In genomic region chr6:692858-693736, GRCh38 we compare ENCODE assay signal across 1 cellular context.
TF ChIP-seq lines count a peak whose summit lies in the region.

Gene EXOC2 (minus strand): TSS chr6:693139. CDS start chr6:637818, 55,321 bp downstream.

TF ChIP-seq in K562, 482 proteins besides CTCF, POLR2A, EP300 and RAD21 (continued from another document and continues in another):
- TF ChIP-seq FOXP4 (CRISPR knock-in tag; IDR thresholded peaks at IDR 0.05; ENCODE audit: borderline replicate concordance), result peak; percentile 33; the same call in 1 of the 2 replicates
- peak; percentile 50; the same call in 1 of the 2 replicates for TF ChIP-seq LCOR (CRISPR knock-in tag; IDR thresholded peaks at IDR 0.05)
- no peak for TF ChIP-seq MIER1 (IDR thresholded peaks at IDR 0.05; ENCODE audit: low read depth)
- peak; percentile 54 for TF ChIP-seq NEUROD1 (IDR thresholded peaks at IDR 0.05; ENCODE audit: borderline replicate concordance, low read depth, low read length, partially characterized antibody)
- peak; percentile 100 for TF ChIP-seq XRCC5 (IDR thresholded peaks at IDR 0.05; ENCODE audit: low read depth, low read length)
- TF ChIP-seq TCF7L2 (IDR thresholded peaks at IDR 0.05; ENCODE audit: low read depth, low read length), result peak; percentile 40; the same call in 1 of the 2 replicates
- peak; percentile 97 for TF ChIP-seq PHF8 (IDR thresholded peaks at IDR 0.05; ENCODE audit: borderline replicate concordance, low read length)
- no peak for TF ChIP-seq TGIF2 (CRISPR knock-in tag; IDR thresholded peaks at IDR 0.05)
- TF ChIP-seq ZBTB40 (IDR thresholded peaks at IDR 0.05), result peak; percentile 88
- TF ChIP-seq ZBTB40 (CRISPR knock-in tag; IDR thresholded peaks at IDR 0.05), result no peak
- no peak for TF ChIP-seq SP2 (IDR thresholded peaks at IDR 0.05; ENCODE audit: extremely low read depth, low read depth, low read length, poor library complexity, severe bottlenecking)
- no peak for TF ChIP-seq ARHGAP35 (IDR thresholded peaks at IDR 0.05; ENCODE audit: partially characterized antibody)
- 0 out of 2 replicates have a peak, but pooled peaks have one; percentile 5 for TF ChIP-seq CBFA2T2 (conservative IDR thresholded peaks at IDR 0.05)
- peak; percentile 69; the same call in 1 of the 2 replicates for TF ChIP-seq ZBTB1 (CRISPR knock-in tag; IDR thresholded peaks at IDR 0.05; ENCODE audit: borderline replicate concordance, low read depth)
- no peak for TF ChIP-seq PYGO2 (tag; IDR thresholded peaks at IDR 0.05)
- peak; percentile 97 for TF ChIP-seq ZBTB9 (CRISPR knock-in tag; IDR thresholded peaks at IDR 0.05)
- TF ChIP-seq ZSCAN29 (IDR thresholded peaks at IDR 0.05), result no peak
- no peak for TF ChIP-seq ZNF41 (CRISPR knock-in tag; conservative IDR thresholded peaks at IDR 0.05)
- TF ChIP-seq ETV5 (CRISPR knock-in tag; IDR thresholded peaks at IDR 0.05; ENCODE audit: low read depth), result peak; percentile 100
- peak; percentile 59 for TF ChIP-seq TBP (optimal IDR thresholded peaks at IDR 0.05; ENCODE audit: low read depth, low read length)
- TF ChIP-seq AFF4 (CRISPR knock-in tag; IDR thresholded peaks at IDR 0.05), result no peak
- no peak for TF ChIP-seq RFX5 (IDR thresholded peaks at IDR 0.05; ENCODE audit: low read depth, low read length)
- peak; percentile 54 for TF ChIP-seq MAX (CRISPR knock-in tag; IDR thresholded peaks at IDR 0.05)
- TF ChIP-seq ARID2 (IDR thresholded peaks at IDR 0.05), result no peak
- no peak for TF ChIP-seq NFYB (IDR thresholded peaks at IDR 0.05; ENCODE audit: extremely low read depth, insufficient read length)
- 0 out of 2 replicates have a peak, but pooled peaks have one; percentile 51 for TF ChIP-seq SAFB (IDR thresholded peaks at IDR 0.05; ENCODE audit: borderline replicate concordance, low read depth, low read length)
- TF ChIP-seq ATF1 (CRISPR knock-in tag; IDR thresholded peaks at IDR 0.05), result no peak
- TF ChIP-seq ATF1 (tag; IDR thresholded peaks at IDR 0.05), result peak; percentile 88
- TF ChIP-seq, protein P1, sequence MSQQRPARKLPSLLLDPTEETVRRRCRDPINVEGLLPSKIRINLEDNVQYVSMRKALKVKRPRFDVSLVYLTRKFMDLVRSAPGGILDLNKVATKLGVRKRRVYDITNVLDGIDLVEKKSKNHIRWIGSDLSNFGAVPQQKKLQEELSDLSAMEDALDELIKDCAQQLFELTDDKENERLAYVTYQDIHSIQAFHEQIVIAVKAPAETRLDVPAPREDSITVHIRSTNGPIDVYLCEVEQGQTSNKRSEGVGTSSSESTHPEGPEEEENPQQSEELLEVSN (IDR thresholded peaks at IDR 0.05; ENCODE audit: borderline replicate concordance in 1 of 2, extremely low read depth in 1 of 2, insufficient read depth in 1 of 2, insufficient read length in 1 of 2, low read depth in 1 of 2, low read length in 1 of 2, poor library complexity in 1 of 2, severe bottlenecking in 1 of 2), result peak; percentile 45 to 65
- TF ChIP-seq, protein P2, sequence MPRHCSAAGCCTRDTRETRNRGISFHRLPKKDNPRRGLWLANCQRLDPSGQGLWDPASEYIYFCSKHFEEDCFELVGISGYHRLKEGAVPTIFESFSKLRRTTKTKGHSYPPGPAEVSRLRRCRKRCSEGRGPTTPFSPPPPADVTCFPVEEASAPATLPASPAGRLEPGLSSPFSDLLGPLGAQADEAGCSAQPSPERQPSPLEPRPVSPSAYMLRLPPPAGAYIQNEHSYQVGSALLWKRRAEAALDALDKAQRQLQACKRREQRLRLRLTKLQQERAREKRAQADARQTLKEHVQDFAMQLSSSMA (CRISPR knock-in tag; IDR thresholded peaks at IDR 0.05), result no peak
- TF ChIP-seq BCL6 (CRISPR knock-in tag; IDR thresholded peaks at IDR 0.05), result no peak
- TF ChIP-seq BDP1 (IDR thresholded peaks at IDR 0.05; ENCODE audit: insufficient read depth, insufficient read length), result no peak
- no peak for TF ChIP-seq TCF15 (CRISPR knock-in tag; IDR thresholded peaks at IDR 0.05)
- TF ChIP-seq TAF15 (IDR thresholded peaks at IDR 0.05; ENCODE audit: low read depth, low read length), result no peak
- no peak for TF ChIP-seq ZC3H4 (CRISPR knock-in tag; IDR thresholded peaks at IDR 0.05; ENCODE audit: borderline replicate concordance)
- peak; percentile 94 for TF ChIP-seq PCBP1 (IDR thresholded peaks at IDR 0.05; ENCODE audit: low read depth, low read length, poor library complexity, severe bottlenecking)
- TF ChIP-seq ZNF274 (IDR thresholded peaks at IDR 0.05; ENCODE audit: borderline replicate concordance, low read depth, low read length), result no peak
- TF ChIP-seq RBFOX2 (IDR thresholded peaks at IDR 0.05; ENCODE audit: low read depth, low read length), result peak; percentile 88
- TF ChIP-seq, protein P3, sequence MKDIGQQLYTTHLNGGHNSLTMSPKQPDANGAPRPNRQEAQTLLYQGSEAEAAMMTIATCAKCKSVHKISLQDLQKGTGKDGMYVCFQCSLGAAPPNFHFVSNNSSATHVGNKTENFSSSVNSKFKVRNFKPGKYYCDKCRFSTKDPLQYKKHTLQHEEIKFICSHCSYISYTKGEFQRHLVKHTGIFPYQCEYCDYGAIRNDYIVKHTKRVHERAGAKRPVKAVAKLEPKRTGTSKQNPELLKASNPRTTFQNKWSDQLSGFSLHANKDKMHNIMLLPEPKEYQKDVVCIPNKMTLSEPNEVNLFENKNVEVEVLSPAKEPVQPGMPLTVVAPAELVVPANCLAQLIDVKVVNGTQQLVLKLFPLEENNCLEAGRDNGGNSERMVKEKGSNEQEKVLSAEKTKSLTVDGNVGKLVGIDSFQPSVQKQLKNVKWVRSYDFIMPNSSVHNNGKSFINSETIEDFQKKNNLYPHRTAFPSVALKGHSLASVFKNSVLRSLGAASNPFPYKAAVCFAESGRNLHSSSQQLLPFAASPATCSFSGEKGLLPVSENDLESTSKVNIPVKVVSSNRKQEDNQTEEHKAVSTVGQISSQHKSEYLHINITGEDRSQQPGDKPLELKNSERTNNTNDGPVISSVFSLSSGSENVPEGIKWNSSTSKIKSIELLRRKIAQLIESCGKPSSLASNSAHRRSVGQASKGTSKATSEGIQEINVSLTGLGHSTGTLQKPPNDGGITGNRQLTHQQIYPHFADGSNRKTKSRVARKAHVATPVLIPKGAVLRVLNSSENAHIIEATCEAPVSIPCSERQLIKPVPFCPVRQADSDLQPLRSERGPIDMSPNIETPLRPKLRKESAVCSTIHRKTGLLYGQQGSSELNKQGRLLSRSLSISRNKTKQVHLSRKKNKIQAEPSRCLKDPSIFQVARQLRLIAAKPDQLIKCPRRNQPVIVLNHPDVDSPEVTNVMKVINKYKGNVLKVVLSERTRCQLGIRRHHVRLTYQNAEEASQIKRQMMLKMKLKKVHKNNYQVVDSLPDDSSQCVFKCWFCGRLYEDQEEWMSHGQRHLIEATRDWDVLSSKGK (CRISPR knock-in tag; IDR thresholded peaks at IDR 0.05), result no peak
